ENCODE assay signal across 1 cellular context in the genomic region with DNA sequence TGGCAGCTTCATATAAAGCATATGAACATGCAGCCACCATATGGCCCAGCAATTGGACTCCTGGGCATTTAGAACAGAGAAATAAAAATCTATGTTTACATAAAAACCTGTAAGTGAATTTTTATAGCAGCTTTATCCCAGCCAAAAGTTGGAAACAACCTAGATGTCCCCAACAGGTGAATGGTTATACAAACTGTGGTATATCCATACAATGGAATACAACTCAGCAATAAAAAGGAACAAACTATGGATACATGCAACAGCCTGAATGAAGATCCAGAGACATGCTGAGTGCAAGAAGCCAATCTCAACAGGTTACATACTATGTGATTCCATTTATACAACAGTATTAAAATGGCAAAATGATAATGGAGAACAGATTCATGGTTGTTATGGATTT.
A peak's percentile ranks its signal among the peaks of the same experiment; 100 is the strongest.
TF ChIP-seq lines count a peak whose summit lies in the region.

No MANE protein-coding gene starts in this region.

TF ChIP-seq in GM12878, 131 proteins besides CTCF, POLR2A, EP300 and RAD21:
- TF ChIP-seq ZNF217 (IDR thresholded peaks at IDR 0.05), result 0 out of 2 replicates have a peak, but pooled peaks have one; percentile 26
- no peak for TF ChIP-seq TARDBP (IDR thresholded peaks at IDR 0.05; ENCODE audit: borderline replicate concordance)
TF ChIP-seq in GM12878: peak in this region for 1.
